21 cellular contexts compared by ENCODE assay signal in genomic region chr13:112636401-112636975, GRCh38.
"Had no signal": no experiment of that assay in that cellular context is flagged by ENCODE, and none has a peak within 500 bp of the region (broad histone marks: within the 10 kb centered on the region; RNA-seq: fewer than 3 reads in every experiment).

No MANE protein-coding gene starts in this region.

- H3K4me1 ChIP-seq: psoas muscle, vagina had no signal

- H3K36me3 Mint-ChIP-seq: immature natural killer cell; naive thymus-derived CD4-positive, alpha-beta T cell had no signal

- H3K27ac ChIP-seq: dorsolateral prefrontal cortex, epithelial cell of prostate, esophagus muscularis mucosa, gastroesophageal sphincter, neutrophil, psoas muscle, sigmoid colon, skin epidermis, thyroid gland, upper lobe of left lung, vagina had no signal

- H3K4me3 ChIP-seq: dorsolateral prefrontal cortex, esophagus muscularis mucosa, gastroesophageal sphincter, psoas muscle, sigmoid colon, skin epidermis, thyroid gland, upper lobe of left lung, vagina had no signal

- ATAC-seq: gastroesophageal sphincter; left colon; left ventricle myocardium superior; naive thymus-derived CD4-positive, alpha-beta T cell; psoas muscle had no signal

- H3K27me3 ChIP-seq: sigmoid colon, thyroid gland, upper lobe of left lung, vagina had no signal

- H3K4me3 Mint-ChIP-seq: immature natural killer cell; naive thymus-derived CD4-positive, alpha-beta T cell; nephron progenitor cell had no signal

- DNase-seq: cortex of kidney; dorsolateral prefrontal cortex; effector CD8-positive, alpha-beta T cell; immature natural killer cell; left colon; left ventricle myocardium superior; naive thymus-derived CD4-positive, alpha-beta T cell; nephron progenitor cell; psoas muscle; retina; sigmoid colon; stimulated activated CD4-positive, alpha-beta T cell treated with anti-CD3 and anti-CD28 coated beads, Interleukin-12 subunit alpha, Interleukin-12 subunit beta, amount 100 ng/mL, for 4 hours; stimulated activated naive CD4-positive, alpha-beta T cell; thyroid gland; upper lobe of left lung had no signal

- H3K27ac Mint-ChIP-seq: immature natural killer cell; naive thymus-derived CD4-positive, alpha-beta T cell; nephron progenitor cell had no signal

- H3K36me3 ChIP-seq: esophagus muscularis mucosa, gastroesophageal sphincter, neutrophil, sigmoid colon, thyroid gland, upper lobe of left lung, vagina had no signal

- H3K9me3 ChIP-seq: esophagus muscularis mucosa, gastroesophageal sphincter, neutrophil, psoas muscle, sigmoid colon, thyroid gland, upper lobe of left lung, vagina had no signal

- H3K9me3 Mint-ChIP-seq: immature natural killer cell; naive thymus-derived CD4-positive, alpha-beta T cell; nephron progenitor cell had no signal
